In the genomic region with DNA sequence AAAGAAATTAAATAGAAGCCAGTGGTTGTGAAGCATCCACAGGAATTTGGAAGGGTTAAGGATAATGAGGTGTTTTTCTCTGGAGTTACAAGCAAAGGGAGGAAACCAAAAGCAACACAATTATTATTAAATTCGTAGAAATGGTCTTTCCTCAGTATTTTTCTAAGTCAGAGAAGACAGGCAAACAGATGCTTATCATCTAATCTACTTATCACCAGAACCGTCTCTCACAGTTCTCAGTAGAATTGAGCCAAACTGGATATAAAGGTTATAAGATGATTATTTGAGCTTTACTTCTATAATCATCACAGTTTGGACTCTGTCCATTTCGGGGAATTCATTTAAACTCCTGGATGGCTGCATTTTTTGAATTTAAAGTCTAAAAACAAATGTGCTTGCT, we compare ENCODE assay signal across 20 cellular contexts.
"Had no signal": no experiment of that assay in that cellular context is flagged by ENCODE, and none has a peak within 500 bp of the region (broad histone marks: within the 10 kb centered on the region; RNA-seq: fewer than 3 reads in every experiment).

No MANE protein-coding gene starts in this region.

- H3K4me1 ChIP-seq: SJCRH30 had no signal

- H3K9me3 ChIP-seq: MG63, SJCRH30 had no signal

- ATAC-seq: Panc1, PC-3, T-cell had no signal

- DNase-seq: KBM-7, MG63, NCI-H1092, NCI-H1105 treated with DMSO at 0.1 percent for 48 hours, NCI-H1417 treated with DMSO at 0.1 percent for 48 hours, NCI-H146, NCI-H1694 treated with DMSO at 0.1 percent for 48 hours, NCI-H2029, NCI-H2081 treated with DMSO at 0.1 percent for 48 hours, NCI-H2171, NCI-H226, NCI-H446, NCI-H510A, NCI-H69, PC-3, SHP77, SJCRH30, SW 1271, T-cell had no signal

- H3K4me3 ChIP-seq: MG63, SJCRH30 had no signal

- H3K36me3 ChIP-seq: MG63, SJCRH30 had no signal

- H3K27me3 ChIP-seq: MG63 had no signal
